In genomic region chr22:49585695-49586243, GRCh38 we compare ENCODE assay signal across 23 cellular contexts.
"Had no signal": no experiment of that assay in that cellular context is flagged by ENCODE, and none has a peak within 500 bp of the region (broad histone marks: within the 10 kb centered on the region; RNA-seq: fewer than 3 reads in every experiment).

No MANE protein-coding gene starts in this region.

- H3K36me3 ChIP-seq: gastroesophageal sphincter, left ventricle myocardium inferior, pancreas, tibial artery, upper lobe of right lung had no signal

- H3K9me3 ChIP-seq: gastroesophageal sphincter, mucosa of descending colon, pancreas, tibial artery, upper lobe of right lung had no signal

- FAIRE-seq: endometrium, keratinocyte, pancreas had no signal

- H3K27ac ChIP-seq: dorsolateral prefrontal cortex, gastroesophageal sphincter, left ventricle myocardium inferior, pancreas, tibial artery, upper lobe of right lung had no signal

- H3K4me1 ChIP-seq: gastroesophageal sphincter, left ventricle myocardium inferior, pancreas, tibial artery, upper lobe of right lung had no signal

- DNase-seq: cortex of kidney; effector memory CD4-positive, alpha-beta T cell; foreskin fibroblast; glutamatergic neuron; left cardiac atrium; left ventricle myocardium inferior; mammary epithelial cell; mucosa of descending colon; nucleus accumbens; stimulated activated CD4-positive, alpha-beta T cell treated with anti-CD3 and anti-CD28 coated beads, Interleukin-15, amount 100 ng/mL, for 24 hours; stimulated activated CD4-positive, alpha-beta T cell treated with anti-CD3 and anti-CD28 coated beads, Interleukin-1b, Interleukin-23, amount 100 ng/mL, for 48 hours; stimulated activated CD4-positive, alpha-beta T cell treated with anti-CD3 and anti-CD28 coated beads, Interleukin-4, amount 100 ng/mL, for 24 hours; upper lobe of right lung had no signal

- H3K4me3 ChIP-seq: dorsolateral prefrontal cortex, gastroesophageal sphincter, left ventricle myocardium inferior, mucosa of descending colon, pancreas, tibial artery, upper lobe of right lung had no signal

- ATAC-seq: esophagus mucosa; gastroesophageal sphincter; left cardiac atrium; mucosa of descending colon; naive thymus-derived CD8-positive, alpha-beta T cell; pancreas; right cardiac atrium; stimulated activated memory B cell treated with anti-CD40 and anti-IgM and Interleukin-4, amounts not matched to agents 10 μg/mL and 1 μg/mL and 100 μg/mL, for 72 hours; upper lobe of right lung had no signal

- H3K27me3 ChIP-seq: dorsolateral prefrontal cortex, pancreas, upper lobe of right lung had no signal
